28 cellular contexts compared by ENCODE assay signal in the genomic region with DNA sequence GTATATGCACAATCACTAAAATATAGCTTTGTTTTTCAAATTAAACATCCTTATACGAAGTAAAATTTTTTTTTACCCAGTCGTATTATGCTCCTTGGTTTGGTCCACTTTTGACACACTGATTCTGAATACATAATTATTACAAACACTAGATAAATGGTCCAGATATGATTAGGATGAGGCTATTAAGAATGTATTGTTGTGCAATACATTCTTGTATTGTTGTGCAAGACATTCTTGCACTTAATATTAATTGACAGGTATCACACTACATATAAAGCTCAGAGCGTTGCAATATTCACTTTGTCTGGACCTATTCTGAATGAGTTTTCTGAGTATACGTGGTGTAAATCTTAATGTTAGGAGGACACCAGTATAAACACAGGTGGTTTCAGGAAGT.
"Had no signal": no experiment of that assay in that cellular context is flagged by ENCODE, and none has a peak within 500 bp of the region (broad histone marks: within the 10 kb centered on the region; RNA-seq: fewer than 3 reads in every experiment).

No MANE protein-coding gene starts in this region.

- H3K4me3 ChIP-seq: colonic mucosa, esophagus squamous epithelium, gastrocnemius medialis, heart right ventricle, left lung, lower lobe of right lung, mucosa of descending colon had no signal

- H3K9me3 Mint-ChIP-seq: effector memory CD8-positive, alpha-beta T cell had no signal

- H3K27ac ChIP-seq: colonic mucosa, epithelial cell of prostate, esophagus squamous epithelium, gastrocnemius medialis, heart right ventricle, left lung, lower lobe of right lung had no signal

- H3K36me3 ChIP-seq: colonic mucosa, esophagus squamous epithelium, gastrocnemius medialis, heart right ventricle, left lung, lower lobe of right lung had no signal

- H3K9me3 ChIP-seq: colonic mucosa, esophagus squamous epithelium, gastrocnemius medialis, heart right ventricle, left lung, lower lobe of right lung, mucosa of descending colon had no signal

- ATAC-seq: effector memory CD8-positive, alpha-beta T cell; esophagus mucosa; gastrocnemius medialis; heart right ventricle; left cardiac atrium; left lung; left ventricle myocardium superior; lower lobe of right lung; mucosa of descending colon had no signal

- H3K27ac Mint-ChIP-seq: dendritic cell treated with granulocyte-macrophage colony-stimulating factor and Interleukin-4, amounts not matched to agents 40 ng/mL and 50 ng/mL, for 4 days; effector memory CD8-positive, alpha-beta T cell; endodermal cell; mesothelial cell of epicardium had no signal

- DNase-seq: colonic mucosa; cortex of kidney; effector CD8-positive, alpha-beta T cell; effector memory CD8-positive, alpha-beta T cell; endodermal cell; erythroblast; esophagus squamous epithelium; foreskin fibroblast; foreskin melanocyte; gastrocnemius medialis; glutamatergic neuron; head of caudate nucleus; heart right ventricle; hippocampal formation; left cardiac atrium; left lung; left ventricle myocardium superior; lower lobe of right lung; mesenchymal stem cell; mucosa of descending colon; naive B cell had no signal

- FAIRE-seq: endometrium, islet of Langerhans, keratinocyte had no signal

- H3K4me3 Mint-ChIP-seq: dendritic cell treated with granulocyte-macrophage colony-stimulating factor and Interleukin-4, amounts not matched to agents 40 ng/mL and 50 ng/mL, for 4 days; effector memory CD8-positive, alpha-beta T cell; endodermal cell; mesothelial cell of epicardium; naive B cell had no signal

- H3K27me3 Mint-ChIP-seq: dendritic cell treated with granulocyte-macrophage colony-stimulating factor and Interleukin-4, amounts not matched to agents 40 ng/mL and 50 ng/mL, for 4 days; effector memory CD8-positive, alpha-beta T cell; naive B cell had no signal

- H3K36me3 Mint-ChIP-seq: mesothelial cell of epicardium, naive B cell had no signal

- H3K4me1 Mint-ChIP-seq: endodermal cell, mesothelial cell of epicardium, naive B cell had no signal

- H3K4me1 ChIP-seq: colonic mucosa, esophagus squamous epithelium, gastrocnemius medialis, heart right ventricle, left lung, lower lobe of right lung had no signal

- H3K27me3 ChIP-seq: colonic mucosa, esophagus squamous epithelium, gastrocnemius medialis, left lung had no signal
